Comparison of ENCODE assay signal across 9 cellular contexts in the genomic region with DNA sequence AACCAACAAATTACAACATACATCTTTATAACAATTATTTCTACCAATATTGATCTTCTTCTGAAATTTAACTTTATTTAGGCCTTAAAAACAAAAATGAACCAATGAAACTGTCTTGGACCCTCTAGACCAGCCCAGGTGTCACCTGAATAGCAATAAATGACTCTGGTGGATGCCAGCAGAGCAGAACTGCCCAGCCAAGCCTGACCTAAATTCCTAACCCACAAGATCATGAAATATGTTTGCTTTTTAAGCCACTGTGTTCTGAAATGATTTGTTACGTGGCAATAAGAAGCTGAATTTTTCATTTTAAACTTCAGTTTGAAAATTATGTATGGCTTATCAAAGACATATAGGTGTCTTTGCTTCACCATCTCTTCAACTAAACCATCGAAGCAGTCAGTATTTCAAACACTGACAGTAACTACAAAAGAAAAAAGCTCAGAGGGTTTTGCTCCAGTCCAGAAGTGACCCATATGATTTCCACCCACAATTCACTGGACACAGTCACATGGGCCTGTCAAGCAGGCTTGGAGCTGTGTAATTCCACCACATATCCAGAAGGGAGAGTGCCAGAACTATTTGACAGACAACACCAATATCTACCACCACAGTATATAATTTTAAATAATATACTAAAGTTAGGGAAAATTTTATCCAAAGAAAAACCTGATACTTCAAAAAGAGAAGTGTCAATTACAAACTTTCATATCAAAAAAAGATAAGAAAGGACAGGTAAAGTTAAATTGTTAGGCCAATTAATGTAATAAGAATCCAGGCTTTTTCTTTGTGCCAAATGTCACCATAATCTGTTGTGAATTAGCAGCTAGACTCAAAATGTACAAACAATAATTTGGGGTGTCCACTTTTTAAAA.
DNase-seq lines count a peak whose midpoint lies in the region; ATAC-seq and TF ChIP-seq lines count a peak whose summit lies in the region.
"Had no signal": no experiment of that assay in that cellular context is flagged by ENCODE, and none has a peak within 500 bp of the region (broad histone marks: within the 10 kb centered on the region; RNA-seq: fewer than 3 reads in every experiment).

No MANE protein-coding gene starts in this region.

- H3K36me3 Mint-ChIP-seq in Caco-2 (ENCODE audit: insufficient read depth, unreplicated experiment) = peaks cover 17% of the 10 kb centered on the region

- intact Hi-C loops in Caco-2 (cut with micrococcal nuclease; ENCODE audit: unreplicated experiment) = loop anchor here (1.0 to 10.0 kb wide), 4 partner anchors 51 to 482 kb away; no protein-coding TSS in a partner anchor

- no peak overlapping the region for H3K4me3 Mint-ChIP-seq in Caco-2 (ENCODE audit: unreplicated experiment)

- no peaks in the 10 kb centered on the region for H3K9me3 Mint-ChIP-seq in Caco-2 (ENCODE audit: unreplicated experiment)

- no peaks in the 10 kb centered on the region for H3K27me3 ChIP-seq in Caco-2 (replicated peaks; ENCODE audit: control insufficient read depth, insufficient read depth, low read length)
- H3K27me3 ChIP-seq: SJSA1 had no signal

- no peak overlapping the region for H3K4me3 ChIP-seq in Caco-2 (ENCODE audit: low read depth, low read length)
- H3K4me3 ChIP-seq: SJSA1 had no signal

- TF ChIP-seq CTCF in Caco-2 (IDR thresholded peaks at IDR 0.05; ENCODE audit: insufficient read depth in 1 of 2, low read depth in 1 of 2, low read length in 1 of 2, severe bottlenecking in 1 of 2, unreplicated experiment in 1 of 2) = peak; percentile 60 to 62

- peak; percentile 55 for ATAC-seq in GM19395 (IDR thresholded peaks at IDR 0.05; ENCODE audit: unreplicated experiment)

- H3K4me1 Mint-ChIP-seq in Caco-2 (ENCODE audit: low read depth, unreplicated experiment) = peaks cover 5% of the 10 kb centered on the region

- no peaks in the 10 kb centered on the region for H3K27me3 Mint-ChIP-seq in Caco-2 (ENCODE audit: insufficient read depth, unreplicated experiment)

- no peaks in the 10 kb centered on the region for H3K4me1 ChIP-seq in Caco-2
- H3K4me1 ChIP-seq: SJSA1 had no signal

- H3K27ac Mint-ChIP-seq in Caco-2 (ENCODE audit: unreplicated experiment) = no peak overlapping the region

- POLR2A ChIA-PET in Caco-2 (lab: Charles Lee) = interaction anchor here (0.6 kb wide), 1 partner anchor 123 kb away, joined by 3 read pairs; no protein-coding TSS in a partner anchor

- DNase-seq in Caco-2 = peak in 1 of 2 experiments; percentile 60
- peak; percentile 60 for DNase-seq in HPDE6-E6E7 (ENCODE audit: extremely low spot score)
- DNase-seq in SK-N-DZ (ENCODE audit: low spot score) = peak; percentile 24
- DNase-seq in germinal center (ENCODE audit: low spot score) = peak; percentile 44
- DNase-seq in renal cortical epithelial cell (ENCODE audit: low read depth) = peak; percentile 71
- DNase-seq in SKM-1 treated with dmso at 0.1 percent for 144 hours (lab: John Stamatoyannopoulos, UW; ENCODE audit: unreplicated experiment) = no peak
- no peak for DNase-seq in stimulated activated CD4-positive, alpha-beta T cell treated with anti-CD3 and anti-CD28 coated beads, Interleukin-4, amount 100 ng/mL, for 24 hours

- CTCF ChIA-PET in Caco-2 (lab: Charles Lee) = interaction anchor here (0.5 to 1.1 kb wide), 7 partner anchors 50 to 277 kb away, joined by 3 to 5 read pairs (median 3); no protein-coding TSS in a partner anchor

- H3K36me3 ChIP-seq in Caco-2 (ENCODE audit: control insufficient read depth, insufficient read depth, low read length) = no peaks in the 10 kb centered on the region
- H3K36me3 ChIP-seq: SJSA1 had no signal

- no TSS peak for BruUV-seq in Caco-2 (replicated peaks; lab: Mats Ljungman, UMichigan)

- H3K9me3 ChIP-seq in Caco-2 = no peaks in the 10 kb centered on the region
- H3K9me3 ChIP-seq: SJSA1 had no signal

Comparison
In these comparisons a context has a peak if more than half of its experiments do, and no peak if none do; other contexts are left out.
1. DNase-seq: peak in HPDE6-E6E7 (single experiment), SK-N-DZ (single experiment), germinal center (single experiment) and renal cortical epithelial cell (single experiment); none in SKM-1 treated with dmso at 0.1 percent for 144 hours (single experiment) and stimulated activated CD4-positive, alpha-beta T cell treated with anti-CD3 and anti-CD28 coated beads, Interleukin-4, amount 100 ng/mL, for 24 hours (single experiment).